In genomic region chr4:95398217-95398616, GRCh38 we compare ENCODE assay signal across 24 cellular contexts.
DNase-seq lines count a peak whose midpoint lies in the region; ATAC-seq, FAIRE-seq and TF ChIP-seq lines count a peak whose summit lies in the region.
"Had no signal": no experiment of that assay in that cellular context is flagged by ENCODE, and none has a peak within 500 bp of the region (broad histone marks: within the 10 kb centered on the region; RNA-seq: fewer than 3 reads in every experiment).

No MANE protein-coding gene starts in this region.

- FAIRE-seq in D721Med (lab: Jason Lieb, UNC) = peak; percentile 46
- no peak for FAIRE-seq in GM12878 (lab: Jason Lieb, UNC)
- FAIRE-seq: A549, GM12891, GM19239 had no signal

- no peak for TF ChIP-seq RAD21 in GM12878 (IDR thresholded peaks at IDR 0.05; ENCODE audit: insufficient read depth, low read depth, low read length)

- no peak overlapping the region for H3K9ac ChIP-seq in GM12878 (ENCODE audit: control insufficient read depth, insufficient read depth, low read length)
- H3K9ac ChIP-seq: BLaER1 treated with 17β-estradiol and CSF1 and Interleukin-3, amounts not matched to agents 10 nM and 100 nM had no signal

- ATAC-seq in GM12878 = no peak
- ATAC-seq: A549; CD8-positive, alpha-beta T cell had no signal

- DNase-seq in D721Med (ENCODE audit: insufficient read length, low spot score) (no peak), GM12878 (ENCODE audit: low read depth, low spot score) (no peak), progenitor cell of endocrine pancreas (ENCODE audit: low spot score, unreplicated experiment) (no peak), HK-2 (ENCODE audit: unreplicated experiment) (no peak), PC-9 (no peak)
- DNase-seq: AML-193; Caco-2; Calu3; CD4-positive, alpha-beta T cell; CD8-positive, alpha-beta T cell; DMS 273 treated with DMSO at 0.1 percent for 48 hours; DMS153; DMS53; DMS79; DND-41; EL; GDM1 had no signal

- POLR2A ChIA-PET in GM12878 (lab: Charles Lee) (no interaction called here), PC-9 (lab: Charles Lee; ENCODE audit: unreplicated experiment) (no interaction called here)

- H3F3A ChIP-seq in PC-9 (ENCODE audit: insufficient read depth, low read depth) = no peaks in the 10 kb centered on the region

- SMC1A ChIA-PET in GM12878 (lab: Charles Lee; ENCODE audit: uncharacterized antibody, unreplicated experiment) = no interaction called here

- H3K4me3 ChIP-seq in GM12878 = no peak overlapping the region
- no peak overlapping the region for H3K4me3 ChIP-seq in PC-9
- H3K4me3 ChIP-seq: A549; BLaER1 treated with 17β-estradiol and CSF1 and Interleukin-3, amounts not matched to agents 10 nM and 100 nM had no signal

- no peak for TF ChIP-seq CTCF in D721Med (IDR thresholded peaks at IDR 0.05; ENCODE audit: insufficient read depth, missing control alignments)
- no peak for TF ChIP-seq CTCF in GM12878 (IDR thresholded peaks at IDR 0.05 in 2 of 3, conservative IDR thresholded peaks at IDR 0.05 in 1 of 3; ENCODE audit: control insufficient read depth in 2 of 3, extremely low read depth in 1 of 3, insufficient read depth in 1 of 3, low read depth in 3 of 3, low read length in 3 of 3)
- no peak for TF ChIP-seq CTCF in progenitor cell of endocrine pancreas (IDR thresholded peaks at IDR 0.05; ENCODE audit: unreplicated experiment)
- TF ChIP-seq CTCF in PC-9 (conservative IDR thresholded peaks at IDR 0.05) = no peak

- no peaks in the 10 kb centered on the region for H4K20me1 ChIP-seq in GM12878 (ENCODE audit: control insufficient read depth, insufficient read depth)
- no peaks in the 10 kb centered on the region for H4K20me1 ChIP-seq in PC-9 (ENCODE audit: insufficient read depth)
- H4K20me1 ChIP-seq: BLaER1 treated with 17β-estradiol and CSF1 and Interleukin-3, amounts not matched to agents 10 nM and 100 nM had no signal

- peak overlapping the region; percentile 18 for H3K27ac Mint-ChIP-seq in progenitor cell of endocrine pancreas
- H3K27ac Mint-ChIP-seq: B cell; CD4-positive, alpha-beta T cell; CD8-positive, alpha-beta T cell had no signal

- RAD21 ChIA-PET in GM12878 (lab: Charles Lee; ENCODE audit: unreplicated experiment) = no interaction called here

- no peaks in the 10 kb centered on the region for H3K79me2 ChIP-seq in GM12878 (ENCODE audit: control insufficient read depth, insufficient read depth, low read length)
- H3K79me2 ChIP-seq in PC-9 (ENCODE audit: low read depth) = no peaks in the 10 kb centered on the region

- intact Hi-C loops in GM12878 (cut with micrococcal nuclease; ENCODE audit: unreplicated experiment) (no loop called here), PC-9 (cut with micrococcal nuclease; ENCODE audit: unreplicated experiment) (no loop called here)

- H3K4me2 ChIP-seq in GM12878 (ENCODE audit: control insufficient read depth, insufficient read depth) (no peak overlapping the region), PC-9 (no peak overlapping the region)
- H3K4me2 ChIP-seq: A549; BLaER1 treated with 17β-estradiol and CSF1 and Interleukin-3, amounts not matched to agents 10 nM and 100 nM had no signal

- in situ Hi-C loops in GM12878 (cut with MboI) = no loop called here

- TF ChIP-seq EP300 in GM12878 (IDR thresholded peaks at IDR 0.05; ENCODE audit: borderline replicate concordance in 1 of 2, control insufficient read depth in 1 of 2, low read depth in 2 of 2, low read length in 2 of 2) = no peak

- no peak overlapping the region for H3K27ac ChIP-seq in GM12878 (ENCODE audit: control insufficient read depth, insufficient read depth)
- no peak overlapping the region for H3K27ac ChIP-seq in PC-9
- H3K27ac ChIP-seq: 22Rv1; A549; BLaER1 treated with 17β-estradiol and CSF1 and Interleukin-3, amounts not matched to agents 10 nM and 100 nM; C4-2B had no signal

- H2AFZ ChIP-seq in GM12878 (ENCODE audit: control insufficient read depth, low read depth, low read length) = no peak overlapping the region
- no peak overlapping the region for H2AFZ ChIP-seq in PC-9

- H3K9me3 ChIP-seq in GM12878 (replicated peaks; ENCODE audit: control insufficient read depth, insufficient read depth, low read length) = no peaks in the 10 kb centered on the region
- no peaks in the 10 kb centered on the region for H3K9me3 ChIP-seq in PC-9 (ENCODE audit: insufficient read depth, low read depth)
- H3K9me3 ChIP-seq: A549; BLaER1 treated with 17β-estradiol and CSF1 and Interleukin-3, amounts not matched to agents 10 nM and 100 nM; Caco-2 had no signal

- no peak for TF ChIP-seq POLR2A in GM12878 (IDR thresholded peaks at IDR 0.05; ENCODE audit: low read depth, low read length)

- H3K27me3 Mint-ChIP-seq in progenitor cell of endocrine pancreas = no peaks in the 10 kb centered on the region
- H3K27me3 Mint-ChIP-seq: B cell; CD4-positive, alpha-beta T cell had no signal

- peaks cover 6% of the 10 kb centered on the region for H3K36me3 Mint-ChIP-seq in progenitor cell of endocrine pancreas (ENCODE audit: insufficient read depth)
- H3K36me3 Mint-ChIP-seq: CD8-positive, alpha-beta T cell had no signal

- BruUV-seq in GM12878 (replicated peaks; lab: Mats Ljungman, UMichigan) (no TSS peak), PC-9 (replicated peaks; lab: Mats Ljungman, UMichigan) (no TSS peak)

- H3K4me3 Mint-ChIP-seq in progenitor cell of endocrine pancreas (ENCODE audit: low read depth) = no peak overlapping the region
- H3K4me3 Mint-ChIP-seq: B cell; CD4-positive, alpha-beta T cell; CD8-positive, alpha-beta T cell had no signal

- peaks cover 2% of the 10 kb centered on the region for H3K9me3 Mint-ChIP-seq in progenitor cell of endocrine pancreas (ENCODE audit: low read depth)
- H3K9me3 Mint-ChIP-seq: CD4-positive, alpha-beta T cell; CD8-positive, alpha-beta T cell had no signal

- no peaks in the 10 kb centered on the region for H3K36me3 ChIP-seq in GM12878 (ENCODE audit: control insufficient read depth in 2 of 2, insufficient read depth in 2 of 2, low read length in 1 of 2)
- H3K36me3 ChIP-seq in PC-9 (ENCODE audit: low read depth) = no peaks in the 10 kb centered on the region
- H3K36me3 ChIP-seq: BLaER1 treated with 17β-estradiol and CSF1 and Interleukin-3, amounts not matched to agents 10 nM and 100 nM had no signal

- CTCF ChIA-PET in GM12878 (lab: Yijun Ruan, JAX) = no interaction called here
- CTCF ChIA-PET in PC-9 (lab: Charles Lee) = no interaction called here

- H3K9me2 ChIP-seq in PC-9 (ENCODE audit: insufficient read depth) = no peaks in the 10 kb centered on the region

- H3K4me1 Mint-ChIP-seq in progenitor cell of endocrine pancreas (ENCODE audit: low read depth) = peaks cover 16% of the 10 kb centered on the region
- H3K4me1 Mint-ChIP-seq: B cell had no signal

- H3K27me3 ChIP-seq in GM12878 (replicated peaks in 1 of 2; ENCODE audit: control insufficient read depth in 2 of 2, insufficient read depth in 2 of 2, low read length in 1 of 2) (no peaks in the 10 kb centered on the region), PC-9 (ENCODE audit: insufficient read depth, low read depth) (no peaks in the 10 kb centered on the region)
- H3K27me3 ChIP-seq: BLaER1 treated with 17β-estradiol and CSF1 and Interleukin-3, amounts not matched to agents 10 nM and 100 nM had no signal

- H3K4me1 ChIP-seq in GM12878 (ENCODE audit: control insufficient read depth, insufficient read depth, low read length) = no peaks in the 10 kb centered on the region
- no peaks in the 10 kb centered on the region for H3K4me1 ChIP-seq in PC-9 (replicated peaks; ENCODE audit: insufficient read depth)
- H3K4me1 ChIP-seq: A549; BLaER1 treated with 17β-estradiol and CSF1 and Interleukin-3, amounts not matched to agents 10 nM and 100 nM; Caco-2 had no signal

TF ChIP-seq in GM12878, 131 proteins besides CTCF, POLR2A, EP300 and RAD21:
- peak; percentile 88 for TF ChIP-seq ZNF24 (IDR thresholded peaks at IDR 0.05)
- no peak for TF ChIP-seq FOXM1 (IDR thresholded peaks at IDR 0.05; ENCODE audit: low read depth, low read length)
